In the genomic region with DNA sequence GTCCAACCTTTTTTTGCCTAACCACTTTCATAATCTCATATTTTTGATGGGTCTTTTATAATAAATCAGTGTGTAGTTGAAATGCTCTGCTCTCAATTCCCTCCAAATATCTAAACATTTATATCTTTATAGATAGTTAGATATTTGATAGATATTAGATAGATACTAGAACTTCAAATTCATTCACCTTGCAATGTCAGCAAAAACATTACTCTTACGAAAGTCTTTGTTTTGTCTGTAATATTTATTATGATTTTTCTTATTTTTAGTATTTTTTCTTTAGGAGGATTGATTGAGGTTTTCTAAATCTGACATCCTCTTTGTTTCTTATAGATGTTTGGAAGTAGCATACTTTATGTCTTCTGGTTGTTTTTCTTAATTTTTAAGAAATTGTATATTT, we compare ENCODE assay signal across 31 cellular contexts.
"Had no signal": no experiment of that assay in that cellular context is flagged by ENCODE, and none has a peak within 500 bp of the region (broad histone marks: within the 10 kb centered on the region; RNA-seq: fewer than 3 reads in every experiment).

No MANE protein-coding gene starts in this region.

- H3K27me3 Mint-ChIP-seq: naive thymus-derived CD8-positive, alpha-beta T cell; progenitor cell of endocrine pancreas; stimulated activated memory B cell treated with anti-CD40 and anti-IgM and Interleukin-4, amounts not matched to agents 10 μg/mL and 1 μg/mL and 100 μg/mL, for 72 hours; stimulated activated naive CD8-positive, alpha-beta T cell treated with anti-CD3 and anti-CD28 coated beads, Interleukin-15, amount 100 ng/mL, for 72 hours; type B pancreatic cell had no signal

- H3K4me2 ChIP-seq: neural progenitor cell, smooth muscle cell had no signal

- H3K27ac Mint-ChIP-seq: naive thymus-derived CD8-positive, alpha-beta T cell; nephron; neural progenitor cell; progenitor cell of endocrine pancreas; stimulated activated memory B cell treated with anti-CD40 and anti-IgM and Interleukin-4, amounts not matched to agents 10 μg/mL and 1 μg/mL and 100 μg/mL, for 72 hours; stimulated activated naive CD8-positive, alpha-beta T cell treated with anti-CD3 and anti-CD28 coated beads, Interleukin-15, amount 100 ng/mL, for 72 hours; type B pancreatic cell had no signal

- H3K4me1 Mint-ChIP-seq: naive thymus-derived CD8-positive, alpha-beta T cell; nephron; neural progenitor cell; stimulated activated memory B cell treated with anti-CD40 and anti-IgM and Interleukin-4, amounts not matched to agents 10 μg/mL and 1 μg/mL and 100 μg/mL, for 72 hours; stimulated activated naive CD8-positive, alpha-beta T cell treated with anti-CD3 and anti-CD28 coated beads, Interleukin-15, amount 100 ng/mL, for 72 hours had no signal

- H3K4me1 ChIP-seq: neural progenitor cell, parathyroid adenoma, psoas muscle, spleen, suprapubic skin, testis, tibial artery, transverse colon, upper lobe of right lung, uterus had no signal

- H3K9me3 ChIP-seq: ovary, psoas muscle, suprapubic skin, testis, tibial artery, transverse colon, upper lobe of right lung, uterus had no signal

- DNase-seq: naive thymus-derived CD8-positive, alpha-beta T cell; occipital lobe; ovary; posterior cingulate gyrus; psoas muscle; right cardiac atrium; spleen; stimulated activated CD4-positive, alpha-beta T cell treated with anti-CD3 and anti-CD28 coated beads, Interleukin-12 subunit alpha, Interleukin-12 subunit beta, amount 100 ng/mL, for 4 hours; stimulated activated CD4-positive, alpha-beta T cell treated with anti-CD3 and anti-CD28 coated beads, Interleukin-1b, Interleukin-23, amount 100 ng/mL, for 48 hours; stimulated activated CD4-positive, alpha-beta T cell treated with anti-CD3 and anti-CD28 coated beads, Interleukin-4, amount 100 ng/mL, for 1 hour; stimulated activated CD4-positive, alpha-beta T cell treated with anti-CD3 and anti-CD28 coated beads, Interleukin-4, amount 100 ng/mL, for 4 hours; stimulated activated CD8-positive, alpha-beta memory T cell treated with anti-CD3 and anti-CD28 coated beads, Interleukin-4, amount 100 ng/mL, for 48 hours; stimulated activated naive CD4-positive, alpha-beta T cell; stimulated activated naive CD8-positive, alpha-beta T cell treated with anti-CD3 and anti-CD28 coated beads, Interleukin-15, amount 100 ng/mL, for 72 hours; stimulated activated naive CD8-positive, alpha-beta T cell treated with anti-CD3 and anti-CD28 coated beads, Interleukin-15, Interleukin-2, amounts not matched to agents 100 U/mL and 50 U/mL, for 24 hours; substantia nigra; testis; tibial artery; transverse colon; upper lobe of right lung; uterus had no signal

- H3K36me3 Mint-ChIP-seq: naive thymus-derived CD8-positive, alpha-beta T cell; neural progenitor cell; stimulated activated memory B cell treated with anti-CD40 and anti-IgM and Interleukin-4, amounts not matched to agents 10 μg/mL and 1 μg/mL and 100 μg/mL, for 72 hours; type B pancreatic cell had no signal

- H3K4me3 Mint-ChIP-seq: naive thymus-derived CD8-positive, alpha-beta T cell; nephron; neural progenitor cell; stimulated activated memory B cell treated with anti-CD40 and anti-IgM and Interleukin-4, amounts not matched to agents 10 μg/mL and 1 μg/mL and 100 μg/mL, for 72 hours; stimulated activated naive CD8-positive, alpha-beta T cell treated with anti-CD3 and anti-CD28 coated beads, Interleukin-15, amount 100 ng/mL, for 72 hours; type B pancreatic cell had no signal

- H3K27ac ChIP-seq: neural progenitor cell, ovary, parathyroid adenoma, psoas muscle, skin epidermis, spleen, suprapubic skin, testis, tibial artery, transverse colon, upper lobe of right lung, uterus had no signal

- H2AFZ ChIP-seq: parathyroid adenoma had no signal

- H3K9ac ChIP-seq: neural progenitor cell, parathyroid adenoma had no signal

- H3K36me3 ChIP-seq: neural progenitor cell, ovary, spleen, suprapubic skin, tibial artery, transverse colon, upper lobe of right lung, uterus had no signal

- H3K27me3 ChIP-seq: neural progenitor cell, ovary, spleen, suprapubic skin, testis, tibial artery, transverse colon, upper lobe of right lung, uterus had no signal

- H3K4me3 ChIP-seq: neural progenitor cell, ovary, psoas muscle, skin epidermis, smooth muscle cell, spleen, suprapubic skin, testis, tibial artery, transverse colon, upper lobe of right lung, uterus had no signal

- H3K9me3 Mint-ChIP-seq: nephron, neural progenitor cell, type B pancreatic cell had no signal

- ATAC-seq: naive thymus-derived CD8-positive, alpha-beta T cell; psoas muscle; right cardiac atrium; sciatic nerve; stimulated activated memory B cell treated with anti-CD40 and anti-IgM and Interleukin-4, amounts not matched to agents 10 μg/mL and 1 μg/mL and 100 μg/mL, for 72 hours; stimulated activated naive CD8-positive, alpha-beta T cell treated with anti-CD3 and anti-CD28 coated beads, Interleukin-15, amount 100 ng/mL, for 72 hours; stimulated activated naive CD8-positive, alpha-beta T cell treated with anti-CD3 and anti-CD28 coated beads, Interleukin-15, Interleukin-2, amounts not matched to agents 100 U/mL and 50 U/mL, for 24 hours; upper lobe of right lung had no signal
